Comparison of ENCODE assay signal across 2 cellular contexts in genomic region chr9:3893519-3893918, GRCh38.
TF ChIP-seq lines count a peak whose summit lies in the region.

No MANE protein-coding gene starts in this region.

TF ChIP-seq in HCT116, 20 proteins besides CTCF, POLR2A, EP300 and RAD21:
- TF ChIP-seq MAX (IDR thresholded peaks at IDR 0.05) (no peak), POLR2AphosphoS5 (IDR thresholded peaks at IDR 0.05; ENCODE audit: low read depth, low read length) (no peak), FOSL1 (IDR thresholded peaks at IDR 0.05; ENCODE audit: low read depth) (no peak), ATF3 (IDR thresholded peaks at IDR 0.05) (no peak), TCF7L2 (IDR thresholded peaks at IDR 0.05; ENCODE audit: borderline replicate concordance, extremely low read depth, insufficient read depth, insufficient read length) (no peak), CEBPB (IDR thresholded peaks at IDR 0.05; ENCODE audit: low read depth) (no peak), CBX3 (IDR thresholded peaks at IDR 0.05; ENCODE audit: low read depth) (no peak), ZNF274 (IDR thresholded peaks at IDR 0.05; ENCODE audit: low read depth, low read length) (no peak), SRF (IDR thresholded peaks at IDR 0.05; ENCODE audit: low read depth) (no peak), ZBTB33 (IDR thresholded peaks at IDR 0.05; ENCODE audit: extremely low read depth, insufficient replicate concordance, low read length) (no peak), SP1 (IDR thresholded peaks at IDR 0.05; ENCODE audit: low read depth) (no peak), REST (IDR thresholded peaks at IDR 0.05; ENCODE audit: low read depth) (no peak)

TF ChIP-seq in H1, 55 proteins besides CTCF, POLR2A, EP300 and RAD21:
- no peak for TF ChIP-seq TAF1 (IDR thresholded peaks at IDR 0.05; ENCODE audit: low read depth, low read length)
- TF ChIP-seq POU5F1 (IDR thresholded peaks at IDR 0.05; ENCODE audit: low read depth, low read length): no peak
- TF ChIP-seq TEAD4 (IDR thresholded peaks at IDR 0.05; ENCODE audit: low read depth, low read length): no peak
- TF ChIP-seq POLR2AphosphoS5 (IDR thresholded peaks at IDR 0.05; ENCODE audit: low read depth, low read length): no peak
- TF ChIP-seq SRF (IDR thresholded peaks at IDR 0.05; ENCODE audit: low read depth, low read length): no peak
- no peak for TF ChIP-seq CHD7 (IDR thresholded peaks at IDR 0.05; ENCODE audit: insufficient replicate concordance, low read length)
- TF ChIP-seq RNF2 (IDR thresholded peaks at IDR 0.05; ENCODE audit: borderline replicate concordance, low read depth, low read length, missing control alignments, poor library complexity, severe bottlenecking): no peak
- TF ChIP-seq RXRA (IDR thresholded peaks at IDR 0.05; ENCODE audit: insufficient read depth, low read depth, low read length): no peak
- TF ChIP-seq BACH1 (IDR thresholded peaks at IDR 0.05; ENCODE audit: low read length): no peak
- TF ChIP-seq CBX8 (IDR thresholded peaks at IDR 0.05; ENCODE audit: borderline replicate concordance, low read depth, low read length): no peak
- no peak for TF ChIP-seq ATF2 (IDR thresholded peaks at IDR 0.05; ENCODE audit: low read length)
- TF ChIP-seq MAX (IDR thresholded peaks at IDR 0.05): no peak
- TF ChIP-seq SUZ12 (IDR thresholded peaks at IDR 0.05; ENCODE audit: low read length): no peak
